In the genomic region with DNA sequence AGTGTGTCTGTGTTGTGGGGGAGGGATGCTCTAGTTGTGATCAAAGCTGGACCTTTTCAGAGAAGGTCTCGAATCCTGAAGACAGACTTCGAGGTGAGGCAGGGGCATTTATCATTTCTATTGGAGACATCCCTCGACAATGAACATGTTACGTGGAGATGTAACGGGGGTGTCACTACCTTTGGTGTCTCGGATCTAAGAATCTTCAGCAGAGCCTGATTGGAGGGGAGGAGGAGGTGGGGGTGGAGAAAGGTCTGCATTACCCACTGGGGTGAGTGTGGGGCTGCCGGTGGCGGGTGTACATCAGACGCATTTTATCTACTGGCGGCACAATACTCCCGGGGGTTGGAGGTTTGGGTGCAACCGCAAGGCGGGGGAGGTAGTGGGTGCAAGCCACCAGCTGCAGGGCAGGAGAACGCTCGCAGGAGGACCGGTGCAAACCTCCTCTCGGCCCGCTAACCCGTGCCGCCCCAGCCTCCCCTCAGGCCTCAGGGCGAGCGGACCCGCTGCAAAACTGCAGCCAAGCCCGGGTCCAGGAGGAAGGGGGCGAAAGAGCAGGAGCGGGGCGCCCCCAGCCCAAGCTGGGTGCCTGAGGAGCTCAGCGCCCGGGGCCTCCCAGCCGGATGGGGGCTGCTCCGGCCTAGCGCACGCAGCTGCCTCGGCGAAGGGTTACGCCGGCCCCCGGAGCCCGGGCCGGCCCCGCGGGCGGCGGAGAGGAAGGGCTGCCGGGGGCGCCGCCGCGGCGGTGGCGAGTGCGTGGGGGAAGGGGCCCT, we compare ENCODE assay signal across 8 cellular contexts. TPM values are rescaled to one million over a fixed set of nuclear protein-coding genes. Genes with fewer than 3 reads are reported as not detected.
DNase-seq lines count a peak whose midpoint lies in the region; ATAC-seq and TF ChIP-seq lines count a peak whose summit lies in the region.

No MANE protein-coding gene starts in this region.

- no peaks in the 10 kb centered on the region for H3K36me3 Mint-ChIP-seq in naive thymus-derived CD8-positive, alpha-beta T cell
- peaks cover 5% of the 10 kb centered on the region for H3K36me3 Mint-ChIP-seq in stimulated activated memory B cell treated with anti-CD40 and anti-IgM and Interleukin-4, amounts not matched to agents 10 μg/mL and 1 μg/mL and 100 μg/mL, for 72 hours

- peaks cover 29 to 73% (median 59%) of the 10 kb centered on the region in 4 donors for H3K4me1 Mint-ChIP-seq in naive thymus-derived CD8-positive, alpha-beta T cell
- peaks cover 57% of the 10 kb centered on the region for H3K4me1 Mint-ChIP-seq in stimulated activated memory B cell treated with anti-CD40 and anti-IgM and Interleukin-4, amounts not matched to agents 10 μg/mL and 1 μg/mL and 100 μg/mL, for 72 hours

- no peaks in the 10 kb centered on the region for H3K9me3 ChIP-seq in esophagus muscularis mucosa

- ATAC-seq in GM18858 (IDR thresholded peaks at IDR 0.05; ENCODE audit: unreplicated experiment) (peak; percentile 8), HG03135 (IDR thresholded peaks at IDR 0.05; ENCODE audit: unreplicated experiment) (peak; percentile 25)
- peak; percentile 73 to 82 for ATAC-seq in naive thymus-derived CD8-positive, alpha-beta T cell
- ATAC-seq in stimulated activated memory B cell treated with anti-CD40 and anti-IgM and Interleukin-4, amounts not matched to agents 10 μg/mL and 1 μg/mL and 100 μg/mL, for 72 hours = peak; percentile 83

- peak overlapping the region; percentile 47; the same call in 1 of the 2 replicates for H3K27ac ChIP-seq in ACC112 (ENCODE audit: low read depth, low read length)
- peak overlapping the region; percentile 94 to 95 (median 95) for H3K27ac ChIP-seq in esophagus muscularis mucosa (replicated peaks in 1 of 4)

- no peaks in the 10 kb centered on the region for H3K27me3 ChIP-seq in ACC112 (ENCODE audit: insufficient read depth, low read length)
- H3K27me3 ChIP-seq in esophagus muscularis mucosa = no peaks in the 10 kb centered on the region

- POLR2A ChIA-PET in naive thymus-derived CD8-positive, alpha-beta T cell (lab: Charles Lee) = interaction anchor here (0.6 to 4.1 kb wide), 17 partner anchors 9 to 985 kb away, joined by 3 to 42 read pairs (median 4); a partner anchor contains a TSS

- peaks cover 26% of the 10 kb centered on the region for H3K4me1 ChIP-seq in ACC112 (ENCODE audit: control insufficient read depth, insufficient read depth, low read length, unreplicated experiment)
- peaks cover 14 to 62% (median 56%) of the 10 kb centered on the region in 4 donors for H3K4me1 ChIP-seq in esophagus muscularis mucosa

- WGBS in esophagus muscularis mucosa = 0% methylated on average over 21 of the region's 52 CpGs

- intact Hi-C loops in esophagus muscularis mucosa (cut with DNase I) = loop anchor here (5.0 kb wide), 2 partner anchors 36 to 44 kb away; no protein-coding TSS in a partner anchor

- H3K79me2 ChIP-seq in ACC112 (ENCODE audit: control insufficient read depth, insufficient read depth, low read length, unreplicated experiment) = peaks cover 43% of the 10 kb centered on the region

- no peak for TF ChIP-seq POLR2A in esophagus muscularis mucosa (IDR thresholded peaks at IDR 0.05; ENCODE audit: low read depth)

- TF ChIP-seq EP300 in esophagus muscularis mucosa (IDR thresholded peaks at IDR 0.05) = no peak

- H3K4me3 Mint-ChIP-seq in naive thymus-derived CD8-positive, alpha-beta T cell = peak overlapping the region; percentile 85 to 99 (median 95)
- peak overlapping the region; percentile 83 for H3K4me3 Mint-ChIP-seq in stimulated activated memory B cell treated with anti-CD40 and anti-IgM and Interleukin-4, amounts not matched to agents 10 μg/mL and 1 μg/mL and 100 μg/mL, for 72 hours

- peak; percentile 82 for DNase-seq in NK-92 treated with Interleukin-12 subunit alpha and Interleukin-12 subunit beta, amount 100 ng/mL, for 24 hours (lab: John Stamatoyannopoulos, UW)
- peak; percentile 62 for DNase-seq in activated T-cell treated with anti-CD3 and anti-CD28 coated beads for 4 hours
- no peak for DNase-seq in esophagus muscularis mucosa (ENCODE audit: extremely low spot score)
- peak; percentile 72 to 94 (median 90) for DNase-seq in naive thymus-derived CD8-positive, alpha-beta T cell

- H2AFZ ChIP-seq in ACC112 (ENCODE audit: low read length, unreplicated experiment) = peak overlapping the region; percentile 91

- H3K36me3 ChIP-seq in ACC112 (ENCODE audit: insufficient read depth, low read length) = no peaks in the 10 kb centered on the region
- no peaks in the 10 kb centered on the region for H3K36me3 ChIP-seq in esophagus muscularis mucosa

- TF ChIP-seq CTCF in esophagus muscularis mucosa (IDR thresholded peaks at IDR 0.05) = no peak

- H3K27me3 Mint-ChIP-seq in naive thymus-derived CD8-positive, alpha-beta T cell = peaks cover 0 to 3% (median 0%) of the 10 kb centered on the region in 5 donors
- H3K27me3 Mint-ChIP-seq in stimulated activated memory B cell treated with anti-CD40 and anti-IgM and Interleukin-4, amounts not matched to agents 10 μg/mL and 1 μg/mL and 100 μg/mL, for 72 hours = no peaks in the 10 kb centered on the region

- H3K4me3 ChIP-seq in ACC112 (ENCODE audit: low read depth, low read length) = peak overlapping the region; percentile 99
- H3K4me3 ChIP-seq in esophagus muscularis mucosa = peak overlapping the region; percentile 86 to 100 (median 96)

- H3K27ac Mint-ChIP-seq in naive thymus-derived CD8-positive, alpha-beta T cell = peak overlapping the region; percentile 54 to 99 (median 98)
- H3K27ac Mint-ChIP-seq in stimulated activated memory B cell treated with anti-CD40 and anti-IgM and Interleukin-4, amounts not matched to agents 10 μg/mL and 1 μg/mL and 100 μg/mL, for 72 hours = peak overlapping the region; percentile 82

- no peaks in the 10 kb centered on the region for H3K9me3 Mint-ChIP-seq in naive thymus-derived CD8-positive, alpha-beta T cell
- H3K9me3 Mint-ChIP-seq in stimulated activated memory B cell treated with anti-CD40 and anti-IgM and Interleukin-4, amounts not matched to agents 10 μg/mL and 1 μg/mL and 100 μg/mL, for 72 hours = no peaks in the 10 kb centered on the region

RNA-seq across cellular contexts. Expression of a gene that starts 0.7 kb away (rescaled TPM):
- 10 to 100 TPM; 59.3 to 100.0 (median 83.0) TPM for total RNA-seq in esophagus muscularis mucosa
- 10 to 100 TPM; 56.5 to 62.2 TPM for total RNA-seq in naive thymus-derived CD8-positive, alpha-beta T cell
- 10 to 100 TPM; 19.9 to 20.8 (median 20.1) TPM for polyA plus RNA-seq in naive thymus-derived CD8-positive, alpha-beta T cell

RNA-seq across cellular contexts. Expression of a gene that starts 53.4 kb away (rescaled TPM):
- 100 to 1,000 TPM in 1 of 4 donors, 10 to 100 TPM in 3; 75.6 to 101 (median 95.6) TPM for total RNA-seq in esophagus muscularis mucosa
- 10 to 100 TPM; 61.8 to 70.0 TPM for total RNA-seq in naive thymus-derived CD8-positive, alpha-beta T cell
- polyA plus RNA-seq in naive thymus-derived CD8-positive, alpha-beta T cell = 100 to 1,000 TPM; 156 to 196 (median 164) TPM

Comparison
In these comparisons a context has a peak if more than half of its experiments do, and no peak if none do; other contexts are left out.
1. ATAC-seq: peak in every context shown above with its lines; median percentile 83 in stimulated activated memory B cell treated with anti-CD40 and anti-IgM and Interleukin-4, amounts not matched to agents 10 μg/mL and 1 μg/mL and 100 μg/mL, for 72 hours; 78 in naive thymus-derived CD8-positive, alpha-beta T cell; 25 in HG03135; 8 in GM18858.